Comparison of ENCODE assay signal across 20 cellular contexts in genomic region chr2:166126014-166126639, GRCh38. TPM values are rescaled to one million over a fixed set of nuclear protein-coding genes. Genes with fewer than 3 reads are reported as not detected.
A peak's percentile ranks its signal among the peaks of the same experiment; 100 is the strongest.
DNase-seq lines count a peak whose midpoint lies in the region; ATAC-seq and TF ChIP-seq lines count a peak whose summit lies in the region.
"Had no signal": no experiment of that assay in that cellular context is flagged by ENCODE, and none has a peak within 500 bp of the region (broad histone marks: within the 10 kb centered on the region; RNA-seq: fewer than 3 reads in every experiment).

No MANE protein-coding gene starts in this region.

- H3K9me3 Mint-ChIP-seq in progenitor cell of endocrine pancreas (ENCODE audit: low read depth): no peaks in the 10 kb centered on the region
- H3K9me3 Mint-ChIP-seq: activated naive CD8-positive, alpha-beta T cell treated with anti-CD3 and anti-CD28 coated beads for 36 hours; activated T-cell treated with anti-CD3 and anti-CD28 coated beads, Interleukin-2, amount 50 U/mL, for 72 hours; stimulated activated naive B cell treated with anti-CD40 and anti-IgM and Interleukin-4, amounts not matched to agents 10 μg/mL and 1 μg/mL and 100 μg/mL, for 72 hours had no signal

- peaks cover 12% of the 10 kb centered on the region for H3K4me1 Mint-ChIP-seq in progenitor cell of endocrine pancreas (ENCODE audit: low read depth)
- H3K4me1 Mint-ChIP-seq: activated naive CD8-positive, alpha-beta T cell treated with anti-CD3 and anti-CD28 coated beads for 36 hours had no signal

- H3K27me3 ChIP-seq in HAP-1 (ENCODE audit: low read depth) (peaks cover 6% of the 10 kb centered on the region), lower lobe of right lung (ENCODE audit: low read depth) (no peaks in the 10 kb centered on the region), SK-N-SH (ENCODE audit: insufficient read depth) (no peaks in the 10 kb centered on the region)

- peak overlapping the region; percentile 59 for H3K27ac ChIP-seq in lower lobe of right lung
- no peak overlapping the region for H3K27ac ChIP-seq in SK-N-SH (ENCODE audit: low read depth in 2 of 2, low read length in 1 of 2)
- H3K27ac ChIP-seq: heart right ventricle had no signal

- no peak overlapping the region for H3K9ac ChIP-seq in SK-N-SH

- no peak overlapping the region for H3K27ac Mint-ChIP-seq in progenitor cell of endocrine pancreas
- H3K27ac Mint-ChIP-seq: activated naive CD8-positive, alpha-beta T cell treated with anti-CD3 and anti-CD28 coated beads for 36 hours; activated T-cell treated with anti-CD3 and anti-CD28 coated beads, Interleukin-2, amount 50 U/mL, for 72 hours; stimulated activated naive B cell treated with anti-CD40 and anti-IgM and Interleukin-4, amounts not matched to agents 10 μg/mL and 1 μg/mL and 100 μg/mL, for 72 hours had no signal

- in situ Hi-C loops in HAP-1 (cut with MboI; ENCODE audit: low sequenced_read_pairs): loop anchor here (10.0 kb wide), 1 partner anchor 171 kb away; the partner anchor contains the start of gene TTC21B

- H3K36me3 ChIP-seq in HAP-1 (replicated peaks) (no peaks in the 10 kb centered on the region), lower lobe of right lung (no peaks in the 10 kb centered on the region), SK-N-SH (replicated peaks in 1 of 2; ENCODE audit: control insufficient read depth in 1 of 2, insufficient read depth in 2 of 2, low read length in 1 of 2) (no peaks in the 10 kb centered on the region)
- H3K36me3 ChIP-seq: heart right ventricle had no signal

- H3K4me3 Mint-ChIP-seq in progenitor cell of endocrine pancreas (ENCODE audit: low read depth): no peak overlapping the region
- H3K4me3 Mint-ChIP-seq: activated naive CD8-positive, alpha-beta T cell treated with anti-CD3 and anti-CD28 coated beads for 36 hours; activated T-cell treated with anti-CD3 and anti-CD28 coated beads, Interleukin-2, amount 50 U/mL, for 72 hours; stimulated activated naive B cell treated with anti-CD40 and anti-IgM and Interleukin-4, amounts not matched to agents 10 μg/mL and 1 μg/mL and 100 μg/mL, for 72 hours had no signal

- H3F3A ChIP-seq in SK-N-SH (replicated peaks; ENCODE audit: insufficient read depth): no peaks in the 10 kb centered on the region

- WGBS in SK-N-SH (ENCODE audit: low lambda C conversion rate): 86% methylated on average over 6 of the region's 6 CpGs

- DNase-seq in AG09309 (ENCODE audit: low read depth): peak; percentile 91
- peak; percentile 34 to 69 for DNase-seq in HAP-1 (ENCODE audit: low spot score in 2 of 2)
- peak; percentile 34 for DNase-seq in cerebellar cortex (ENCODE audit: low spot score)
- DNase-seq in lower lobe of right lung: peak; percentile 55
- no peak for DNase-seq in SK-N-SH
- no peak for DNase-seq in T-helper 2 cell
- no peak for DNase-seq in progenitor cell of endocrine pancreas (ENCODE audit: low spot score, unreplicated experiment)
- DNase-seq: activated CD4-positive, alpha-beta T cell treated with anti-CD3 and anti-CD28 coated beads, Interleukin-2, amount 50 U/mL, for 4 hours; activated naive CD8-positive, alpha-beta T cell treated with anti-CD3 and anti-CD28 coated beads for 36 hours; activated T-cell treated with anti-CD3 and anti-CD28 coated beads, Interleukin-2, amount 50 U/mL, for 72 hours; heart right ventricle; kidney; NCI-H187; NCI-H82; occipital lobe; stimulated activated naive B cell treated with anti-CD40 and anti-IgM and Interleukin-4, amounts not matched to agents 10 μg/mL and 1 μg/mL and 100 μg/mL, for 72 hours had no signal

- no peak for TF ChIP-seq EP300 in SK-N-SH (IDR thresholded peaks at IDR 0.05; ENCODE audit: borderline replicate concordance in 1 of 2, low read depth in 1 of 2, low read length in 1 of 2)

- POLR2A ChIA-PET in SK-N-SH (lab: Yijun Ruan, JAX): no interaction called here

- H4K20me1 ChIP-seq in SK-N-SH (ENCODE audit: insufficient read depth): no peaks in the 10 kb centered on the region

- peaks cover 13% of the 10 kb centered on the region for H3K27me3 Mint-ChIP-seq in progenitor cell of endocrine pancreas

- TF ChIP-seq CTCF in AG09309 (IDR thresholded peaks at IDR 0.05; ENCODE audit: control insufficient read depth, insufficient read depth, low read depth, low read length, missing control alignments) (no peak), lower lobe of right lung (IDR thresholded peaks at IDR 0.05) (no peak), SK-N-SH (IDR thresholded peaks at IDR 0.05) (no peak), progenitor cell of endocrine pancreas (IDR thresholded peaks at IDR 0.05; ENCODE audit: unreplicated experiment) (no peak)

- no peaks in the 10 kb centered on the region for H3K9me2 ChIP-seq in SK-N-SH

- H3K36me3 Mint-ChIP-seq in progenitor cell of endocrine pancreas (ENCODE audit: insufficient read depth): no peaks in the 10 kb centered on the region
- H3K36me3 Mint-ChIP-seq: activated naive CD8-positive, alpha-beta T cell treated with anti-CD3 and anti-CD28 coated beads for 36 hours; stimulated activated naive B cell treated with anti-CD40 and anti-IgM and Interleukin-4, amounts not matched to agents 10 μg/mL and 1 μg/mL and 100 μg/mL, for 72 hours had no signal

- CTCF ChIA-PET in SK-N-SH (lab: Yijun Ruan, JAX): interaction anchor here (0.9 to 4.0 kb wide), 4 partner anchors 19 to 68 kb away, joined by 3 to 48 read pairs (median 9); no protein-coding TSS in a partner anchor

- H3K4me1 ChIP-seq in HAP-1 (peaks cover 17% of the 10 kb centered on the region), lower lobe of right lung (no peaks in the 10 kb centered on the region), SK-N-SH (ENCODE audit: control insufficient read depth in 1 of 2, insufficient read depth in 2 of 2, low read depth in 1 of 2, low read length in 1 of 2) (peaks cover 0 to 3% of the 10 kb centered on the region in 2 experiments; a peak in 2 of 4 replicates)

- ATAC-seq in lower lobe of right lung: peak; percentile 82 to 90
- no peak for ATAC-seq in HG03521 (IDR thresholded peaks at IDR 0.05; ENCODE audit: unreplicated experiment)
- ATAC-seq: activated T-cell treated with anti-CD3 and anti-CD28 coated beads, Interleukin-2, amount 50 U/mL, for 72 hours; heart right ventricle; stimulated activated naive B cell treated with anti-CD40 and anti-IgM and Interleukin-4, amounts not matched to agents 10 μg/mL and 1 μg/mL and 100 μg/mL, for 72 hours had no signal

- H3K4me3 ChIP-seq in AG09309 (ENCODE audit: control insufficient read depth, low read depth, low read length) (no peak overlapping the region), HAP-1 (no peak overlapping the region), lower lobe of right lung (peak overlapping the region; percentile 33), SK-N-SH (ENCODE audit: low read depth in 2 of 2, low read length in 1 of 2) (no peak overlapping the region)
- H3K4me3 ChIP-seq: heart right ventricle, smooth muscle cell had no signal

- H3K9me3 ChIP-seq in HAP-1: no peaks in the 10 kb centered on the region
- H3K9me3 ChIP-seq in lower lobe of right lung: no peaks in the 10 kb centered on the region
- H3K9me3 ChIP-seq in SK-N-SH: no peaks in the 10 kb centered on the region
- H3K9me3 ChIP-seq: heart right ventricle had no signal

- H2AFZ ChIP-seq in SK-N-SH (ENCODE audit: low read depth): no peak overlapping the region

- no peak for TF ChIP-seq RAD21 in SK-N-SH (IDR thresholded peaks at IDR 0.05; ENCODE audit: low read length)

- intact Hi-C loops in lower lobe of right lung (cut with DNase I): no loop called here

- no peaks in the 10 kb centered on the region for H3K79me2 ChIP-seq in SK-N-SH (ENCODE audit: insufficient read depth)

- no peak overlapping the region for H3K4me2 ChIP-seq in SK-N-SH
- H3K4me2 ChIP-seq: smooth muscle cell had no signal

TF ChIP-seq in SK-N-SH, 30 proteins besides CTCF, POLR2A, EP300 and RAD21:
- TF ChIP-seq TCF12 (IDR thresholded peaks at IDR 0.05) (no peak), JUND (IDR thresholded peaks at IDR 0.05) (no peak), TEAD4 (IDR thresholded peaks at IDR 0.05; ENCODE audit: borderline replicate concordance, insufficient read depth) (no peak)
TF ChIP-seq in SK-N-SH: peak in this region for 0.

RNA-seq across cellular contexts. Expression of gene SCN1A, which starts 1.7 kb away (rescaled TPM):
- total RNA-seq in lower lobe of right lung: 19.1 TPM
- 0.02 TPM in 1 of 2 replicates, not detected in the other for polyA plus RNA-seq in SK-N-SH (2012; rRNA removed)
- polyA plus RNA-seq in SK-N-SH (2012; cell fraction: cytosol; rRNA removed): not detected in 2 replicates
- polyA plus RNA-seq in SK-N-SH (2012; cell fraction: nucleus; rRNA removed): 0.01 and 0.04 TPM in 2 replicates
- total RNA-seq in progenitor cell of endocrine pancreas: 0.26 and 0.62 TPM in 2 replicates
- total RNA-seq: activated naive CD8-positive, alpha-beta T cell treated with anti-CD3 and anti-CD28 coated beads for 36 hours; activated T-cell treated with anti-CD3 and anti-CD28 coated beads, Interleukin-2, amount 50 U/mL, for 72 hours; HT-29; kidney; smooth muscle cell had no signal
- polyA plus RNA-seq: smooth muscle cell, urinary bladder had no signal

Comparison
In these comparisons a context has a peak if more than half of its experiments do, and no peak if none do; other contexts are left out.
1. DNase-seq: peak in AG09309 (single experiment), HAP-1 (2 of 2), cerebellar cortex (single experiment) and lower lobe of right lung (single experiment); none in SK-N-SH (single experiment), T-helper 2 cell (0 of 5) and progenitor cell of endocrine pancreas (single experiment).
2. RNA of gene SCN1A, which starts 1.7 kb away (total RNA-seq): 19.1 TPM in lower lobe of right lung (single experiment); 0.26 to 0.62 TPM in progenitor cell of endocrine pancreas; every median in the first group is over 10 times any median in the second.